Comparison of ENCODE assay signal across 8 cellular contexts in genomic region chr7:116984917-116985316, GRCh38. TPM values are rescaled to one million over a fixed set of nuclear protein-coding genes. Genes with fewer than 3 reads are reported as not detected.
A peak's percentile ranks its signal among the peaks of the same experiment; 100 is the strongest.
DNase-seq lines count a peak whose midpoint lies in the region; ATAC-seq, FAIRE-seq and TF ChIP-seq lines count a peak whose summit lies in the region.

No MANE protein-coding gene starts in this region.

- H3K9ac ChIP-seq in MM.1S (ENCODE audit: low read length) (no peak overlapping the region), smooth muscle cell (ENCODE audit: low read depth) (no peak overlapping the region)

- H3K27ac ChIP-seq in MM.1S (ENCODE audit: low read length): no peak overlapping the region
- no peak overlapping the region for H3K27ac ChIP-seq in smooth muscle cell (ENCODE audit: low read depth)

- H3K9me3 ChIP-seq in MM.1S (replicated peaks; ENCODE audit: insufficient read depth, low read length) (no peaks in the 10 kb centered on the region), smooth muscle cell (replicated peaks; ENCODE audit: low read depth) (no peaks in the 10 kb centered on the region)

- no peak for TF ChIP-seq POLR2A in GM18505 (IDR thresholded peaks at IDR 0.05; ENCODE audit: borderline replicate concordance, extremely low read depth, insufficient read depth, insufficient read length)

- peak; percentile 89 for TF ChIP-seq CTCF in MM.1S (IDR thresholded peaks at IDR 0.05; ENCODE audit: low read length)
- peak; percentile 65 for TF ChIP-seq CTCF in smooth muscle cell (IDR thresholded peaks at IDR 0.05; ENCODE audit: borderline replicate concordance, insufficient read depth, poor library complexity, severe bottlenecking)

- H3K4me3 ChIP-seq in MM.1S (ENCODE audit: low read length) (no peak overlapping the region), smooth muscle cell (no peak overlapping the region)

- H3K4me2 ChIP-seq in MM.1S (ENCODE audit: low read depth, low read length) (no peak overlapping the region), smooth muscle cell (no peak overlapping the region)

- H2AFZ ChIP-seq in MM.1S (ENCODE audit: low read length) (no peak overlapping the region), smooth muscle cell (ENCODE audit: low read depth) (no peak overlapping the region)

- no peaks in the 10 kb centered on the region for H3K9me2 ChIP-seq in MM.1S (replicated peaks; ENCODE audit: insufficient read depth, low read length)

- peak; percentile 6 for FAIRE-seq in frontal cortex (lab: Jason Lieb, UNC)

- H3K36me3 ChIP-seq in MM.1S (replicated peaks; ENCODE audit: insufficient read depth, low read length): no peaks in the 10 kb centered on the region; the same call in 1 of the 2 replicates
- no peaks in the 10 kb centered on the region for H3K36me3 ChIP-seq in smooth muscle cell (ENCODE audit: low read depth)

- DNase-seq in COR-L47 (lab: John Stamatoyannopoulos, UW) (peak; percentile 34), MM.1S (peak; percentile 62), SKM-1 treated with dmso at 0.1 percent for 144 hours (lab: John Stamatoyannopoulos, UW; ENCODE audit: unreplicated experiment) (peak; percentile 57), frontal cortex (ENCODE audit: low spot score in 2 of 2) (peak in 1 of 2 donors; percentile 21), smooth muscle cell (lab: John Stamatoyannopoulos, UW; ENCODE audit: unreplicated experiment) (no peak)

- H3F3A ChIP-seq in MM.1S (ENCODE audit: insufficient read depth, low read length): no peaks in the 10 kb centered on the region
- H3F3A ChIP-seq in smooth muscle cell (ENCODE audit: low read depth): no peaks in the 10 kb centered on the region

- no peaks in the 10 kb centered on the region for H3K27me3 ChIP-seq in MM.1S (replicated peaks; ENCODE audit: insufficient read depth, low read length)
- no peaks in the 10 kb centered on the region for H3K27me3 ChIP-seq in smooth muscle cell (ENCODE audit: low read depth)

- ATAC-seq in GM19463 (IDR thresholded peaks at IDR 0.05; ENCODE audit: unreplicated experiment) (peak; percentile 39), GM21717 (IDR thresholded peaks at IDR 0.05; ENCODE audit: unreplicated experiment) (no peak), GM18505 (IDR thresholded peaks at IDR 0.05; ENCODE audit: unreplicated experiment) (no peak)

- H3K4me1 ChIP-seq in MM.1S (ENCODE audit: low read length): no peaks in the 10 kb centered on the region
- no peaks in the 10 kb centered on the region for H3K4me1 ChIP-seq in smooth muscle cell (ENCODE audit: low read depth)

- H4K20me1 ChIP-seq in MM.1S (ENCODE audit: insufficient read depth, low read length) (peaks cover 4% of the 10 kb centered on the region; the same call in 1 of the 2 replicates), smooth muscle cell (ENCODE audit: low read depth) (peaks cover 23% of the 10 kb centered on the region)

- WGBS in smooth muscle cell (ENCODE audit: low lambda C conversion rate): 42% methylated on average over 2 of the region's 2 CpGs

- H3K79me2 ChIP-seq in MM.1S (ENCODE audit: low read length): peaks cover 32% of the 10 kb centered on the region
- peaks cover 59% of the 10 kb centered on the region for H3K79me2 ChIP-seq in smooth muscle cell (ENCODE audit: low read depth)

RNA-seq across cellular contexts. Expression of gene ST7, which starts 31.6 kb away (rescaled TPM):
- total RNA-seq in frontal cortex (69.7 TPM), smooth muscle cell (23.2 and 35.5 TPM in 2 replicates)
- 25.1 and 26.1 TPM in 2 replicates for polyA plus RNA-seq in smooth muscle cell
